In the genomic region with DNA sequence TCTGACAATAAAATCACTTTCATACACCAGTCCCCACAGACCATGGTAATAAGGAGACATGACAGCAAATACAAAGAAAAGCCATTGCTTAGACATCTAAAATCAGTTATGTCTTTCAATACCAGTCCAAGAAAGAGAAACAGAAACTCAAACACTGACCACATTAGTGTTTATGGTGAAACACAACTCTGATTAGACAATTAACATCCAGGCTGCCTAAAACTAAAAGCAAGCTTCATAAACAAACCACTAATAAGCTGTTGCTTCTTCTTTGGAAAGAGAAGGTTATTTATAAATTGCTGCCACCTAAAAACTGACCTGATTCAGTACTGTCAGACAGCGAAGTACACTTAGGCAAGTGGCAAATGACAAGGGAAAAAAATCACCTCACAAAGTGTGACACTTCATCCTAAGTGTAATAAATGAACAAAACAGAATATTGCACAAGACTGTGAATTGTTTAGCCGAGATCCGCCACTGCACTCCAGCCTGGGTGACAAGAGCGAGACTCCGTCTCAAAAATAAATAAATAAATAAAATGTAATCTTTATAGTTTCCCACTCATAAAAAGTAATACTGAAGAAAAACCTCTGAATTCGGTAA, we compare ENCODE assay signal across 9 cellular contexts.
DNase-seq lines count a peak whose midpoint lies in the region; ATAC-seq and TF ChIP-seq lines count a peak whose summit lies in the region.
"Had no signal": no experiment of that assay in that cellular context is flagged by ENCODE, and none has a peak within 500 bp of the region (broad histone marks: within the 10 kb centered on the region; RNA-seq: fewer than 3 reads in every experiment).

No MANE protein-coding gene starts in this region.

- no peak overlapping the region for H3K4me3 ChIP-seq in hepatocyte
- H3K4me3 ChIP-seq in CD4-positive, alpha-beta memory T cell (ENCODE audit: low read length in 2 of 2): no peak overlapping the region

- ATAC-seq in GM18502 (IDR thresholded peaks at IDR 0.05; ENCODE audit: poor library complexity, unreplicated experiment) (peak; percentile 77), GM21447 (IDR thresholded peaks at IDR 0.05; ENCODE audit: unreplicated experiment) (peak; percentile 85), HG03175 (IDR thresholded peaks at IDR 0.05; ENCODE audit: unreplicated experiment) (peak; percentile 84)
- ATAC-seq in CD4-positive, alpha-beta T cell (ENCODE audit: poor library complexity): no peak

- WGBS in hepatocyte (ENCODE audit: low lambda C conversion rate, missing lambda C conversion rate): 71% methylated on average over 6 of the region's 6 CpGs

- no peak for DNase-seq in hepatocyte (ENCODE audit: low spot score)
- no peak for DNase-seq in GOT3 (lab: John Stamatoyannopoulos, UW)
- DNase-seq in activated naive CD4-positive, alpha-beta T cell (lab: John Stamatoyannopoulos, UW): no peak
- DNase-seq in CD4-positive, alpha-beta memory T cell: no peak
- DNase-seq in CD4-positive, alpha-beta T cell: no peak
- DNase-seq: EL had no signal

- H3K9me3 Mint-ChIP-seq in CD4-positive, alpha-beta memory T cell: peaks cover 0 to 6% (median 0%) of the 10 kb centered on the region in 8 donors
- no peaks in the 10 kb centered on the region for H3K9me3 Mint-ChIP-seq in CD4-positive, alpha-beta T cell

- POLR2A ChIA-PET in CD4-positive, alpha-beta memory T cell (lab: Charles Lee; ENCODE audit: partially characterized antibody): no interaction called here
- POLR2A ChIA-PET in CD4-positive, alpha-beta T cell (lab: Charles Lee): no interaction called here

- H3K27ac ChIP-seq in hepatocyte: peak overlapping the region; percentile 72
- H3K27ac ChIP-seq in CD4-positive, alpha-beta memory T cell (ENCODE audit: low read depth, low read length): no peak overlapping the region
- H3K27ac ChIP-seq in CD4-positive, alpha-beta T cell (ENCODE audit: low read depth, low read length): no peak overlapping the region

- intact Hi-C loops in CD4-positive, alpha-beta memory T cell (cut with micrococcal nuclease): no loop called here
- intact Hi-C loops in CD4-positive, alpha-beta T cell (cut with DNase I, micrococcal nuclease): no loop called here

- H3K4me1 Mint-ChIP-seq in CD4-positive, alpha-beta memory T cell: peaks cover 0 to 2% (median 0%) of the 10 kb centered on the region in 4 donors
- no peaks in the 10 kb centered on the region for H3K4me1 Mint-ChIP-seq in CD4-positive, alpha-beta T cell (ENCODE audit: low read depth)

- no peak overlapping the region for H2AFZ ChIP-seq in hepatocyte

- no peaks in the 10 kb centered on the region for H3K36me3 ChIP-seq in hepatocyte (replicated peaks; ENCODE audit: insufficient read depth, low read depth)
- no peaks in the 10 kb centered on the region for H3K36me3 ChIP-seq in CD4-positive, alpha-beta memory T cell (ENCODE audit: insufficient read depth, low read length)

- no peak for TF ChIP-seq CTCF in hepatocyte (IDR thresholded peaks at IDR 0.05; ENCODE audit: poor library complexity)
- TF ChIP-seq CTCF in CD4-positive, alpha-beta T cell (IDR thresholded peaks at IDR 0.05): no peak

- H3K4me3 Mint-ChIP-seq in CD4-positive, alpha-beta memory T cell: no peak overlapping the region
- H3K4me3 Mint-ChIP-seq in CD4-positive, alpha-beta T cell: no peak overlapping the region

- peaks cover 0 to 5% of the 10 kb centered on the region in 2 donors for H3K27me3 Mint-ChIP-seq in CD4-positive, alpha-beta memory T cell
- H3K27me3 Mint-ChIP-seq in CD4-positive, alpha-beta T cell: no peaks in the 10 kb centered on the region

- no peaks in the 10 kb centered on the region for H4K20me1 ChIP-seq in hepatocyte (ENCODE audit: insufficient read depth, poor library complexity, severe bottlenecking)

- no peaks in the 10 kb centered on the region for H3K27me3 ChIP-seq in hepatocyte
- no peaks in the 10 kb centered on the region for H3K27me3 ChIP-seq in CD4-positive, alpha-beta memory T cell (ENCODE audit: insufficient read depth, low read length)
- no peaks in the 10 kb centered on the region for H3K27me3 ChIP-seq in CD4-positive, alpha-beta T cell (ENCODE audit: control insufficient read depth, insufficient read depth, low read length)

- H3K9me3 ChIP-seq in hepatocyte (ENCODE audit: low read depth): no peaks in the 10 kb centered on the region
- no peaks in the 10 kb centered on the region for H3K9me3 ChIP-seq in CD4-positive, alpha-beta memory T cell (ENCODE audit: control insufficient read depth in 1 of 2, low read length in 2 of 2)
- no peaks in the 10 kb centered on the region for H3K9me3 ChIP-seq in CD4-positive, alpha-beta T cell (ENCODE audit: control insufficient read depth, low read length)

- H3K4me2 ChIP-seq in hepatocyte: peak overlapping the region; percentile 57

- no peaks in the 10 kb centered on the region for H3K36me3 Mint-ChIP-seq in CD4-positive, alpha-beta memory T cell
- H3K36me3 Mint-ChIP-seq in CD4-positive, alpha-beta T cell (ENCODE audit: low read depth): no peaks in the 10 kb centered on the region

- CTCF ChIA-PET in CD4-positive, alpha-beta memory T cell (lab: Charles Lee; ENCODE audit: partially characterized antibody): no interaction called here
- CTCF ChIA-PET in CD4-positive, alpha-beta T cell (lab: Charles Lee): no interaction called here

- no peak overlapping the region for H3K27ac Mint-ChIP-seq in CD4-positive, alpha-beta memory T cell
- H3K27ac Mint-ChIP-seq in CD4-positive, alpha-beta T cell: no peak overlapping the region

- H3K9me2 ChIP-seq in hepatocyte (replicated peaks; ENCODE audit: insufficient read depth): no peaks in the 10 kb centered on the region

- peaks cover 61% of the 10 kb centered on the region for H3K79me2 ChIP-seq in hepatocyte

- peaks cover 11% of the 10 kb centered on the region for H3K4me1 ChIP-seq in hepatocyte (ENCODE audit: insufficient read depth)
- H3K4me1 ChIP-seq in CD4-positive, alpha-beta memory T cell (ENCODE audit: insufficient read depth, low read length): no peaks in the 10 kb centered on the region
